In the genomic region with DNA sequence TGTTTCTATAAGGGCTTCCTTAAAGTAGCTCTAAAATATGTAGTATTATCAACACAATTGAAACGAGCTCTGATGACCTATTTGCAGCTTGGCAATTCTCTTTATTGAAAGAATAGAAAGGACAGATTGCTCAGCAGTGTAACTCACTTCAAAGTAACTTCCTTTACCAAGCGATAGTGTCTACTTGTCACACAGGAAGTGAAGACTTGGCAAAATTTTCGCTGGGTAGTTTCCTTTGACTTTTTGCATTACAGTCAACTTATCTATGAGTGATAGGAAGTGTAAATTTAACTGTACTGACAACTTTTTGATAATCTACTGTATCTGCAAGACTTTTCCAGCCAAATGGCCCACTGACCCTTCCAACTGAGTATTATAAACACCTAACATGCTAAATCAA, we compare ENCODE assay signal across 9 cellular contexts. TPM values are rescaled to one million over a fixed set of nuclear protein-coding genes. Genes with fewer than 3 reads are reported as not detected.
DNase-seq lines count a peak whose midpoint lies in the region; ATAC-seq and TF ChIP-seq lines count a peak whose summit lies in the region.
"Had no signal": no experiment of that assay in that cellular context is flagged by ENCODE, and none has a peak within 500 bp of the region (broad histone marks: within the 10 kb centered on the region; RNA-seq: fewer than 3 reads in every experiment).

No MANE protein-coding gene starts in this region.

- intact Hi-C loops in activated CD4-positive, alpha-beta memory T cell treated with anti-CD3 and anti-CD28 coated beads for 36 hours (cut with micrococcal nuclease): loop anchor here (1.0 to 2.0 kb wide), 4 partner anchors 10 to 146 kb away; partner anchors contain the start of genes DIPK2A and SLC9A9
- intact Hi-C loops in body of pancreas (cut with DNase I): no loop called here

- H3K4me3 ChIP-seq in body of pancreas: no peak overlapping the region

- no peak for DNase-seq in activated naive CD4-positive, alpha-beta T cell (lab: John Stamatoyannopoulos, UW)
- no peak for DNase-seq in activated CD4-positive, alpha-beta memory T cell treated with anti-CD3 and anti-CD28 coated beads for 36 hours
- no peak for DNase-seq in stimulated activated naive CD8-positive, alpha-beta T cell treated with anti-CD3 and anti-CD28 coated beads, Interleukin-15, amount 100 ng/mL, for 72 hours
- DNase-seq in body of pancreas (no peak), germinal center (ENCODE audit: low spot score) (no peak), NCI-H774 (lab: John Stamatoyannopoulos, UW) (no peak)

- H3K36me3 ChIP-seq in body of pancreas (replicated peaks in 1 of 2; ENCODE audit: insufficient read depth in 1 of 2, low read depth in 2 of 2): no peaks in the 10 kb centered on the region

- no peak for TF ChIP-seq CTCF in body of pancreas (IDR thresholded peaks at IDR 0.05)

- POLR2A ChIA-PET in activated CD4-positive, alpha-beta memory T cell treated with anti-CD3 and anti-CD28 coated beads for 36 hours (lab: Charles Lee): interaction anchor here (1.1 to 1.2 kb wide), 2 partner anchors 22 to 31 kb away, joined by 3 to 5 read pairs; partner anchors contain the start of gene SLC9A9

- peaks cover 23% of the 10 kb centered on the region for H3K36me3 Mint-ChIP-seq in activated naive CD4-positive, alpha-beta T cell treated with anti-CD3 and anti-CD28 coated beads, Interleukin-2, amount 50 U/mL, for 24 hours
- peaks cover 3% of the 10 kb centered on the region for H3K36me3 Mint-ChIP-seq in activated CD4-positive, alpha-beta memory T cell treated with anti-CD3 and anti-CD28 coated beads for 36 hours

- ATAC-seq in HG02943 (IDR thresholded peaks at IDR 0.05; ENCODE audit: low read depth, unreplicated experiment) (peak; percentile 69), body of pancreas (no peak)
- ATAC-seq in stimulated activated naive CD8-positive, alpha-beta T cell treated with anti-CD3 and anti-CD28 coated beads, Interleukin-15, amount 100 ng/mL, for 72 hours: peak; percentile 90

- H3K9me3 Mint-ChIP-seq in activated naive CD4-positive, alpha-beta T cell treated with anti-CD3 and anti-CD28 coated beads, Interleukin-2, amount 50 U/mL, for 24 hours: peaks cover 6% of the 10 kb centered on the region
- H3K9me3 Mint-ChIP-seq in activated CD4-positive, alpha-beta memory T cell treated with anti-CD3 and anti-CD28 coated beads for 36 hours: no peaks in the 10 kb centered on the region
- peaks cover 8 to 11% of the 10 kb centered on the region in 2 donors for H3K9me3 Mint-ChIP-seq in stimulated activated naive CD8-positive, alpha-beta T cell treated with anti-CD3 and anti-CD28 coated beads, Interleukin-15, amount 100 ng/mL, for 72 hours

- 12 to 28% methylated on average over 3 of the region's 3 CpGs for WGBS in body of pancreas, 2 donors

- H3K27ac ChIP-seq in body of pancreas: peak overlapping the region in 1 of 4 donors; percentile 18
- H3K27ac ChIP-seq: C4-2B had no signal

- no peak overlapping the region for H3K4me3 Mint-ChIP-seq in activated naive CD4-positive, alpha-beta T cell treated with anti-CD3 and anti-CD28 coated beads, Interleukin-2, amount 50 U/mL, for 24 hours
- no peak overlapping the region for H3K4me3 Mint-ChIP-seq in activated CD4-positive, alpha-beta memory T cell treated with anti-CD3 and anti-CD28 coated beads for 36 hours
- H3K4me3 Mint-ChIP-seq in stimulated activated naive CD8-positive, alpha-beta T cell treated with anti-CD3 and anti-CD28 coated beads, Interleukin-15, amount 100 ng/mL, for 72 hours: peak overlapping the region; percentile 11 to 50

- no peaks in the 10 kb centered on the region for H3K27me3 Mint-ChIP-seq in activated naive CD4-positive, alpha-beta T cell treated with anti-CD3 and anti-CD28 coated beads, Interleukin-2, amount 50 U/mL, for 24 hours
- H3K27me3 Mint-ChIP-seq in activated CD4-positive, alpha-beta memory T cell treated with anti-CD3 and anti-CD28 coated beads for 36 hours: no peaks in the 10 kb centered on the region
- no peaks in the 10 kb centered on the region for H3K27me3 Mint-ChIP-seq in stimulated activated naive CD8-positive, alpha-beta T cell treated with anti-CD3 and anti-CD28 coated beads, Interleukin-15, amount 100 ng/mL, for 72 hours

- H3K9me3 ChIP-seq in body of pancreas: no peaks in the 10 kb centered on the region

- CTCF ChIA-PET in activated CD4-positive, alpha-beta memory T cell treated with anti-CD3 and anti-CD28 coated beads for 36 hours (lab: Charles Lee): interaction anchor here (0.7 to 0.8 kb wide), 2 partner anchors 146 to 150 kb away, joined by 3 to 4 read pairs; partner anchors contain the start of gene DIPK2A

- peak overlapping the region; percentile 52 for H3K27ac Mint-ChIP-seq in activated naive CD4-positive, alpha-beta T cell treated with anti-CD3 and anti-CD28 coated beads, Interleukin-2, amount 50 U/mL, for 24 hours
- peak overlapping the region; percentile 76 for H3K27ac Mint-ChIP-seq in activated CD4-positive, alpha-beta memory T cell treated with anti-CD3 and anti-CD28 coated beads for 36 hours
- peak overlapping the region in 1 of 2 donors; percentile 28 for H3K27ac Mint-ChIP-seq in stimulated activated naive CD8-positive, alpha-beta T cell treated with anti-CD3 and anti-CD28 coated beads, Interleukin-15, amount 100 ng/mL, for 72 hours

- H3K27me3 ChIP-seq in body of pancreas: no peaks in the 10 kb centered on the region

- peaks cover 27% of the 10 kb centered on the region for H3K4me1 Mint-ChIP-seq in activated naive CD4-positive, alpha-beta T cell treated with anti-CD3 and anti-CD28 coated beads, Interleukin-2, amount 50 U/mL, for 24 hours
- peaks cover 56% of the 10 kb centered on the region for H3K4me1 Mint-ChIP-seq in activated CD4-positive, alpha-beta memory T cell treated with anti-CD3 and anti-CD28 coated beads for 36 hours (ENCODE audit: low read depth)
- peaks cover 30% of the 10 kb centered on the region for H3K4me1 Mint-ChIP-seq in stimulated activated naive CD8-positive, alpha-beta T cell treated with anti-CD3 and anti-CD28 coated beads, Interleukin-15, amount 100 ng/mL, for 72 hours

- no peaks in the 10 kb centered on the region for H3K4me1 ChIP-seq in body of pancreas

- TF ChIP-seq POLR2A in body of pancreas (IDR thresholded peaks at IDR 0.05): no peak

RNA-seq across cellular contexts. Expression of gene SLC9A9, which starts 22.8 kb away (rescaled TPM):
- 1 to 10 TPM; 1.3 to 1.6 TPM for total RNA-seq in activated CD4-positive, alpha-beta memory T cell treated with anti-CD3 and anti-CD28 coated beads for 36 hours
- total RNA-seq in body of pancreas: 1 to 10 TPM; 1.6 to 2.3 TPM

Comparison
In these comparisons a context has a peak if more than half of its experiments do, and no peak if none do; other contexts are left out.
1. H3K4me3 Mint-ChIP-seq: peak in stimulated activated naive CD8-positive, alpha-beta T cell treated with anti-CD3 and anti-CD28 coated beads, Interleukin-15, amount 100 ng/mL, for 72 hours (2 of 2); none in activated naive CD4-positive, alpha-beta T cell treated with anti-CD3 and anti-CD28 coated beads, Interleukin-2, amount 50 U/mL, for 24 hours (single experiment) and activated CD4-positive, alpha-beta memory T cell treated with anti-CD3 and anti-CD28 coated beads for 36 hours (single experiment).